Comparison of ENCODE assay signal across 8 cellular contexts in genomic region chr1:16175610-16176553, GRCh38. TPM values are rescaled to one million over a fixed set of nuclear protein-coding genes. Genes with fewer than 3 reads are reported as not detected.
A peak's percentile ranks its signal among the peaks of the same experiment; 100 is the strongest.
DNase-seq lines count a peak whose midpoint lies in the region; ATAC-seq and TF ChIP-seq lines count a peak whose summit lies in the region.

No MANE protein-coding gene starts in this region.

- no peak for TF ChIP-seq POLR2A in heart left ventricle (IDR thresholded peaks at IDR 0.05)

- intact Hi-C loops in heart left ventricle (cut with DNase I) = no loop called here

- CTCF ChIA-PET in HEK293 (lab: Yijun Ruan, JAX) = interaction anchor here (0.6 to 1.6 kb wide), 4 partner anchors 94 to 261 kb away, joined by 3 to 6 read pairs (median 4); partner anchors contain the start of gene SPATA21

- no peaks in the 10 kb centered on the region for H3K36me3 Mint-ChIP-seq in activated T-helper 17 cell treated with anti-CD3 and anti-CD28 coated beads, Interleukin-2, amount 50 U/mL, for 72 hours (ENCODE audit: low read depth)
- H3K36me3 Mint-ChIP-seq in immature natural killer cell = peaks cover 0 to 3% (median 0%) of the 10 kb centered on the region in 3 donors

- no peak for ATAC-seq in activated T-helper 17 cell treated with anti-CD3 and anti-CD28 coated beads, Interleukin-2, amount 50 U/mL, for 72 hours (replicated peaks)
- ATAC-seq in heart left ventricle = peak; percentile 79 to 95 (median 89)
- no peak for ATAC-seq in GM19455 (IDR thresholded peaks at IDR 0.05; ENCODE audit: unreplicated experiment)

- DNase-seq in heart left ventricle (peak; percentile 91 to 94 (median 92)), NCI-H510A (lab: John Stamatoyannopoulos, UW) (no peak), immature natural killer cell (no peak), NCI-H748 treated with DMSO at 0.1 percent for 48 hours (lab: John Stamatoyannopoulos, UW) (no peak)

- H3K4me3 ChIP-seq in HEK293 (ENCODE audit: low read depth, low read length) = no peak overlapping the region
- H3K4me3 ChIP-seq in heart left ventricle = peak overlapping the region in 2 of 12 donors; percentile 16 to 26
- H3K4me3 ChIP-seq in rectal smooth muscle tissue (ENCODE audit: low read length) = no peak overlapping the region

- H3K4me1 Mint-ChIP-seq in activated T-helper 17 cell treated with anti-CD3 and anti-CD28 coated beads, Interleukin-2, amount 50 U/mL, for 72 hours = no peaks in the 10 kb centered on the region
- no peaks in the 10 kb centered on the region for H3K4me1 Mint-ChIP-seq in immature natural killer cell

- H3K27ac Mint-ChIP-seq in activated T-helper 17 cell treated with anti-CD3 and anti-CD28 coated beads, Interleukin-2, amount 50 U/mL, for 72 hours = peak overlapping the region; percentile 13
- peak overlapping the region in 1 of 6 donors; percentile 83 for H3K27ac Mint-ChIP-seq in immature natural killer cell

- no peak overlapping the region for H3K4me3 Mint-ChIP-seq in activated T-helper 17 cell treated with anti-CD3 and anti-CD28 coated beads, Interleukin-2, amount 50 U/mL, for 72 hours
- H3K4me3 Mint-ChIP-seq in immature natural killer cell = no peak overlapping the region

- H3K27ac ChIP-seq in HEK293 (ENCODE audit: extremely low read depth, low read depth, low read length) = peak overlapping the region; percentile 85
- H3K27ac ChIP-seq in heart left ventricle = peak overlapping the region; percentile 48 to 92 (median 80)
- H3K27ac ChIP-seq in rectal smooth muscle tissue (ENCODE audit: low read depth, low read length) = peak overlapping the region; percentile 87

- no peak for TF ChIP-seq CTCF in HEK293 (tag by site-specific recombination; IDR thresholded peaks at IDR 0.05)
- no peak for TF ChIP-seq CTCF in heart left ventricle (IDR thresholded peaks at IDR 0.05)

- no peak overlapping the region for H3K9ac ChIP-seq in rectal smooth muscle tissue (ENCODE audit: low read length)

- no peaks in the 10 kb centered on the region for H3K9me3 Mint-ChIP-seq in activated T-helper 17 cell treated with anti-CD3 and anti-CD28 coated beads, Interleukin-2, amount 50 U/mL, for 72 hours
- no peaks in the 10 kb centered on the region for H3K9me3 Mint-ChIP-seq in immature natural killer cell

- WGBS in heart left ventricle, 4 donors = 6 to 11% (median 10%) methylated on average over 13 to 24 of the region's 24 CpGs

- H3K9me3 ChIP-seq in HEK293 (ENCODE audit: control insufficient read depth, insufficient read depth, low read depth, low read length) (no peaks in the 10 kb centered on the region), heart left ventricle (no peaks in the 10 kb centered on the region)

- H3K27me3 Mint-ChIP-seq in activated T-helper 17 cell treated with anti-CD3 and anti-CD28 coated beads, Interleukin-2, amount 50 U/mL, for 72 hours = no peaks in the 10 kb centered on the region
- peaks cover 3 to 12% (median 7%) of the 10 kb centered on the region in 3 donors for H3K27me3 Mint-ChIP-seq in immature natural killer cell (ENCODE audit: low read depth in 3 of 3)

- H3K27me3 ChIP-seq in heart left ventricle = no peaks in the 10 kb centered on the region
- no peaks in the 10 kb centered on the region for H3K27me3 ChIP-seq in rectal smooth muscle tissue (ENCODE audit: control insufficient read depth, insufficient read depth, low read length)

- H3K36me3 ChIP-seq in HEK293 (ENCODE audit: control insufficient read depth in 2 of 2, insufficient read depth in 1 of 2, low read length in 2 of 2) = no peaks in the 10 kb centered on the region
- no peaks in the 10 kb centered on the region for H3K36me3 ChIP-seq in heart left ventricle
- H3K36me3 ChIP-seq in rectal smooth muscle tissue (ENCODE audit: control insufficient read depth, insufficient read depth, low read length) = no peaks in the 10 kb centered on the region

- H3K4me1 ChIP-seq in HEK293 (ENCODE audit: control insufficient read depth, insufficient read depth, low read length) (peaks cover 10% of the 10 kb centered on the region), heart left ventricle (peaks cover 12 to 51% (median 39%) of the 10 kb centered on the region in 12 donors), rectal smooth muscle tissue (ENCODE audit: control insufficient read depth, insufficient read depth, low read length) (peaks cover 36% of the 10 kb centered on the region)

- POLR2A ChIA-PET in HEK293 (lab: Yijun Ruan, JAX) = interaction anchor here (0.6 to 4.1 kb wide), 6 partner anchors 11 to 37 kb away, joined by 3 to 18 read pairs (median 4); partner anchors contain the start of gene EPHA2

TF ChIP-seq in HEK293, 187 proteins besides CTCF, POLR2A, EP300 and RAD21 (continues in another document):
- TF ChIP-seq ZNF184 (tag by site-specific recombination; IDR thresholded peaks at IDR 0.05) = no peak
- TF ChIP-seq ZNF132 (tag by site-specific recombination; IDR thresholded peaks at IDR 0.05; ENCODE audit: borderline replicate concordance) = no peak
- TF ChIP-seq ZNF121 (tag by site-specific recombination; IDR thresholded peaks at IDR 0.05) = no peak
- 0 out of 2 replicates have a peak, but pooled peaks have one; percentile 39 for TF ChIP-seq ZNF391 (tag by site-specific recombination; IDR thresholded peaks at IDR 0.05; ENCODE audit: borderline replicate concordance, low read depth)
- TF ChIP-seq ZNF114 (tag by site-specific recombination; IDR thresholded peaks at IDR 0.05) = no peak
- no peak for TF ChIP-seq WT1 (tag by site-specific recombination; IDR thresholded peaks at IDR 0.05)
- no peak for TF ChIP-seq ZNF555 (tag by site-specific recombination; conservative IDR thresholded peaks at IDR 0.05)
- no peak for TF ChIP-seq ZNF155 (tag by site-specific recombination; IDR thresholded peaks at IDR 0.05)
- no peak for TF ChIP-seq ZNF621 (tag by site-specific recombination; IDR thresholded peaks at IDR 0.05)
- no peak for TF ChIP-seq ZFP41 (tag by site-specific recombination; IDR thresholded peaks at IDR 0.05; ENCODE audit: borderline replicate concordance)
- no peak for TF ChIP-seq ZNF624 (tag by site-specific recombination; IDR thresholded peaks at IDR 0.05)
- TF ChIP-seq ZNF302 (tag by site-specific recombination; IDR thresholded peaks at IDR 0.05; ENCODE audit: low read depth) = no peak
- no peak for TF ChIP-seq ZFP37 (tag by site-specific recombination; IDR thresholded peaks at IDR 0.05)
- TF ChIP-seq OSR2 (tag by site-specific recombination; IDR thresholded peaks at IDR 0.05) = peak; percentile 8; the same call in 1 of the 2 replicates
- TF ChIP-seq ZNF394 (tag by site-specific recombination; IDR thresholded peaks at IDR 0.05; ENCODE audit: borderline replicate concordance) = no peak
- no peak for TF ChIP-seq ZNF670 (tag by site-specific recombination; IDR thresholded peaks at IDR 0.05; ENCODE audit: low read depth)
- TF ChIP-seq ZNF366 (tag by site-specific recombination; conservative IDR thresholded peaks at IDR 0.05) = peak; percentile 96
- no peak for TF ChIP-seq ZNF146 (tag by site-specific recombination; IDR thresholded peaks at IDR 0.05)
- peak; percentile 36; the same call in 1 of the 2 replicates for TF ChIP-seq KLF8 (tag by site-specific recombination; IDR thresholded peaks at IDR 0.05)
- no peak for TF ChIP-seq ZNF2 (tag by site-specific recombination; IDR thresholded peaks at IDR 0.05)
- TF ChIP-seq ZNF10 (tag by site-specific recombination; IDR thresholded peaks at IDR 0.05) = no peak
- no peak for TF ChIP-seq KLF17 (tag by site-specific recombination; IDR thresholded peaks at IDR 0.05)
- TF ChIP-seq ZNF157 (tag by site-specific recombination; IDR thresholded peaks at IDR 0.05) = no peak
- TF ChIP-seq ZNF623 (tag by site-specific recombination; IDR thresholded peaks at IDR 0.05) = no peak
- TF ChIP-seq ZNF335 (tag by site-specific recombination; conservative IDR thresholded peaks at IDR 0.05) = peak; percentile 77
- TF ChIP-seq HOXA7 (CRISPR knock-in tag; IDR thresholded peaks at IDR 0.05; ENCODE audit: borderline replicate concordance) = no peak
- 0 out of 2 replicates have a peak, but pooled peaks have one; percentile 20 for TF ChIP-seq HIC1 (tag by site-specific recombination; IDR thresholded peaks at IDR 0.05)

RNA-seq across cellular contexts. Expression of gene EPHA2, which starts 20.0 kb away (rescaled TPM):
- total RNA-seq in activated T-helper 17 cell treated with anti-CD3 and anti-CD28 coated beads, Interleukin-2, amount 50 U/mL, for 72 hours = under 1 TPM in 1 of 2 donors, not detected in 1; 0.13 TPM
- 10 to 100 TPM in 8 of 9 donors, 1 to 10 TPM in 1; 7.6 to 34.7 (median 14.8) TPM for total RNA-seq in heart left ventricle
- 10 to 100 TPM in 1 of 2 donors, 1 to 10 TPM in 1; 5.6 to 14.0 TPM for polyA plus RNA-seq in heart left ventricle
- not detected for polyA plus RNA-seq in immature natural killer cell

RNA-seq across cellular contexts. Expression of gene ARHGEF19, which starts 36.6 kb away (rescaled TPM):
- total RNA-seq in activated T-helper 17 cell treated with anti-CD3 and anti-CD28 coated beads, Interleukin-2, amount 50 U/mL, for 72 hours = 10 to 100 TPM in 1 of 2 donors, 1 to 10 TPM in 1; 7.5 to 10.0 TPM
- 1 to 10 TPM in 8 of 9 donors, under 1 TPM in 1; 0.97 to 3.8 (median 2.3) TPM for total RNA-seq in heart left ventricle
- polyA plus RNA-seq in heart left ventricle (1 to 10 TPM in 1 of 2 donors, under 1 TPM in 1; 0.99 to 3.5 TPM), immature natural killer cell (10 to 100 TPM in 2 of 3 donors, 1 to 10 TPM in 1; 6.1 to 14.3 (median 14.0) TPM)

Comparison
In these comparisons a context has a peak if more than half of its experiments do, and no peak if none do; other contexts are left out.
1. ATAC-seq: peak in heart left ventricle (4 of 4); none in activated T-helper 17 cell treated with anti-CD3 and anti-CD28 coated beads, Interleukin-2, amount 50 U/mL, for 72 hours (single experiment) and GM19455 (single experiment).
2. DNase-seq: peak in heart left ventricle (5 of 5); none in NCI-H510A (single experiment), immature natural killer cell (0 of 3) and NCI-H748 treated with DMSO at 0.1 percent for 48 hours (single experiment).
3. RNA of gene EPHA2, which starts 20.0 kb away (total RNA-seq): 7.6 to 34.7 TPM in heart left ventricle; 0.13 TPM in activated T-helper 17 cell treated with anti-CD3 and anti-CD28 coated beads, Interleukin-2, amount 50 U/mL, for 72 hours; every median in the first group is over 4 times any median in the second.
4. Peak in every context shown above with its lines, with median percentiles within 50 percentile points of each other: H3K27ac ChIP-seq.